In genomic region chr4:23945521-23946017, GRCh38 we compare ENCODE assay signal across 9 cellular contexts. TPM values are rescaled to one million over a fixed set of nuclear protein-coding genes. Genes with fewer than 3 reads are reported as not detected.
A peak's percentile ranks its signal among the peaks of the same experiment; 100 is the strongest.
DNase-seq lines count a peak whose midpoint lies in the region; ATAC-seq, FAIRE-seq and TF ChIP-seq lines count a peak whose summit lies in the region.
"Had no signal": no experiment of that assay in that cellular context is flagged by ENCODE, and none has a peak within 500 bp of the region (broad histone marks: within the 10 kb centered on the region; RNA-seq: fewer than 3 reads in every experiment).

No MANE protein-coding gene starts in this region.

- H3K27ac ChIP-seq in esophagus squamous epithelium (peak overlapping the region in 3 of 4 donors; percentile 28 to 66 (median 55)), pancreas (peak overlapping the region in 2 of 4 donors; percentile 34 to 39), mesendoderm (ENCODE audit: low read depth, low read length) (no peak overlapping the region)

- H3K36me3 ChIP-seq in esophagus squamous epithelium (no peaks in the 10 kb centered on the region), pancreas (no peaks in the 10 kb centered on the region), mesendoderm (ENCODE audit: control insufficient read depth, insufficient read depth, low read length) (no peaks in the 10 kb centered on the region)

- H2BK5ac ChIP-seq in mesendoderm (ENCODE audit: low read length), result no peak overlapping the region

- DNase-seq in ELF-1 (ENCODE audit: low read depth, low spot score) (peak; percentile 28), NOMO-1 treated with DMSO at 0.1 percent for 48 hours (lab: John Stamatoyannopoulos, UW; ENCODE audit: unreplicated experiment) (peak; percentile 97), esophagus squamous epithelium (lab: John Stamatoyannopoulos, UW) (no peak), pancreas (peak in 2 of 6 donors; percentile 22 to 24), mesendoderm (no peak)
- DNase-seq in stimulated activated CD8-positive, alpha-beta memory T cell treated with anti-CD3 and anti-CD28 coated beads, Interleukin-4, amount 100 ng/mL, for 48 hours, result no peak

- WGBS in esophagus squamous epithelium, 2 donors, result 26 to 41% methylated on average over 6 of the region's 6 CpGs
- WGBS in pancreas, 2 donors, result 58 to 65% methylated on average over 6 of the region's 6 CpGs
- no CpG with 5 or more reads among the region's 6 CpGs for WGBS in mesendoderm (ENCODE audit: extremely low coverage, insufficient coverage, low lambda C conversion rate)

- H2BK120ac ChIP-seq in mesendoderm (ENCODE audit: low read depth, low read length), result no peak overlapping the region

- H3K4me2 ChIP-seq in mesendoderm (ENCODE audit: low read length), result no peak overlapping the region

- no peak overlapping the region for H4K8ac ChIP-seq in mesendoderm (ENCODE audit: low read depth, low read length)

- no peak overlapping the region for H3K4me3 ChIP-seq in esophagus squamous epithelium
- no peak overlapping the region for H3K4me3 ChIP-seq in pancreas
- no peak overlapping the region for H3K4me3 ChIP-seq in mesendoderm (ENCODE audit: low read length)

- FAIRE-seq in pancreas (lab: Jason Lieb, UNC), result no peak

- TF ChIP-seq CTCF in esophagus squamous epithelium (IDR thresholded peaks at IDR 0.05) (no peak), pancreas (IDR thresholded peaks at IDR 0.05) (no peak)

- H3K9ac ChIP-seq in mesendoderm (ENCODE audit: low read length), result no peak overlapping the region

- no peak overlapping the region for H3K23ac ChIP-seq in mesendoderm (ENCODE audit: low read length)

- H3K56ac ChIP-seq in mesendoderm (ENCODE audit: low read length), result no peak overlapping the region

- H3K79me2 ChIP-seq in mesendoderm (ENCODE audit: control insufficient read depth, insufficient read depth, low read length), result no peaks in the 10 kb centered on the region

- H3K4ac ChIP-seq in mesendoderm (ENCODE audit: low read depth, low read length), result no peak overlapping the region

- no peak for TF ChIP-seq POLR2A in esophagus squamous epithelium (IDR thresholded peaks at IDR 0.05)

- H3K4me1 ChIP-seq in esophagus squamous epithelium, result peaks cover 0 to 21% (median 6%) of the 10 kb centered on the region in 3 donors
- no peaks in the 10 kb centered on the region for H3K4me1 ChIP-seq in pancreas
- no peaks in the 10 kb centered on the region for H3K4me1 ChIP-seq in mesendoderm (ENCODE audit: control insufficient read depth, low read depth, low read length)

- no peak overlapping the region for H2BK15ac ChIP-seq in mesendoderm (replicated peaks; ENCODE audit: low read depth)

- no peaks in the 10 kb centered on the region for H3K79me1 ChIP-seq in mesendoderm (ENCODE audit: low read length)

- no peak overlapping the region for H3K18ac ChIP-seq in mesendoderm (ENCODE audit: low read length)

- H2AK5ac ChIP-seq in mesendoderm (ENCODE audit: low read length), result no peak overlapping the region

- intact Hi-C loops in esophagus squamous epithelium (cut with DNase I), result no loop called here
- intact Hi-C loops in pancreas (cut with DNase I), result no loop called here

- H3K27me3 ChIP-seq in esophagus squamous epithelium, result no peaks in the 10 kb centered on the region
- no peaks in the 10 kb centered on the region for H3K27me3 ChIP-seq in pancreas
- no peaks in the 10 kb centered on the region for H3K27me3 ChIP-seq in mesendoderm (ENCODE audit: insufficient read depth, low read length, poor library complexity)

- H4K5ac ChIP-seq in mesendoderm (ENCODE audit: low read length), result no peak overlapping the region

- ATAC-seq in pancreas (peak in 3 of 4 donors; percentile 57 to 86 (median 71)), GM19463 (IDR thresholded peaks at IDR 0.05; ENCODE audit: unreplicated experiment) (no peak), GM21381 (IDR thresholded peaks at IDR 0.05; ENCODE audit: unreplicated experiment) (no peak)

- H3K9me3 ChIP-seq in esophagus squamous epithelium (no peaks in the 10 kb centered on the region), pancreas (no peaks in the 10 kb centered on the region)

RNA-seq across cellular contexts. Expression of gene PPARGC1A, which starts 55.7 kb away (rescaled TPM):
- total RNA-seq in esophagus squamous epithelium (1 to 10 TPM in 3 of 4 donors, under 1 TPM in 1; 0.75 to 4.0 (median 1.4) TPM), pancreas (10 to 100 TPM in 1 of 6 donors, 1 to 10 TPM in 5; 7.6 to 12.2 (median 8.4) TPM)
- polyA plus RNA-seq in pancreas, result 1 to 10 TPM; 2.7 to 3.2 TPM
- 0.90 TPM for polyA plus RNA-seq in mesendoderm (2013, experiment 1 of 2)
- polyA plus RNA-seq in mesendoderm (2013, experiment 2 of 2), result 1.1 TPM
- polyA plus RNA-seq: IgD-negative memory B cell had no signal

Comparison
In these comparisons a context has a peak if more than half of its experiments do, and no peak if none do; other contexts are left out.
1. DNase-seq: peak in ELF-1 (single experiment) and NOMO-1 treated with DMSO at 0.1 percent for 48 hours (single experiment); none in esophagus squamous epithelium (single experiment), stimulated activated CD8-positive, alpha-beta memory T cell treated with anti-CD3 and anti-CD28 coated beads, Interleukin-4, amount 100 ng/mL, for 48 hours (single experiment) and mesendoderm (single experiment).
2. ATAC-seq: peak in pancreas (3 of 4); none in GM19463 (single experiment) and GM21381 (single experiment).